In genomic region chr1:176206006-176206960, GRCh38 we compare ENCODE assay signal across 8 cellular contexts. TPM values are rescaled to one million over a fixed set of nuclear protein-coding genes. Genes with fewer than 3 reads are reported as not detected.
DNase-seq lines count a peak whose midpoint lies in the region; ATAC-seq and TF ChIP-seq lines count a peak whose summit lies in the region.

No MANE protein-coding gene starts in this region.

- H3K36me3 Mint-ChIP-seq in H9 (ENCODE audit: insufficient read depth in 1 of 3, low read depth in 3 of 3) (peaks cover 0 to 3% (median 0%) of the 10 kb centered on the region in 3 experiments; a peak in 1 of 7 replicates), endothelial cell (ENCODE audit: low read depth, unreplicated experiment) (peaks cover 4% of the 10 kb centered on the region), mesothelial cell of epicardium (no peaks in the 10 kb centered on the region)
- peaks cover 9% of the 10 kb centered on the region for H3K36me3 Mint-ChIP-seq in activated CD4-positive, alpha-beta T cell treated with anti-CD3 and anti-CD28 coated beads, Interleukin-2, amount 10 ng/mL, durations not matched to agents 7 days and 5 days (ENCODE audit: low read depth)

- peak overlapping the region; percentile 81 for H3K9ac ChIP-seq in H9 (ENCODE audit: extremely low read depth, insufficient read length, low read length)

- H3K9me3 Mint-ChIP-seq in H9 = no peaks in the 10 kb centered on the region; a peak in 1 of 5 replicates
- no peaks in the 10 kb centered on the region for H3K9me3 Mint-ChIP-seq in activated CD4-positive, alpha-beta T cell treated with anti-CD3 and anti-CD28 coated beads, Interleukin-2, amount 10 ng/mL, durations not matched to agents 7 days and 5 days
- no peaks in the 10 kb centered on the region for H3K9me3 Mint-ChIP-seq in endothelial cell (ENCODE audit: unreplicated experiment)
- no peaks in the 10 kb centered on the region for H3K9me3 Mint-ChIP-seq in mesothelial cell of epicardium

- DNase-seq in SKM-1 treated with dmso at 0.1 percent for 144 hours (lab: John Stamatoyannopoulos, UW; ENCODE audit: unreplicated experiment) = peak; percentile 47
- DNase-seq in SKM-1 (lab: John Stamatoyannopoulos, UW; ENCODE audit: unreplicated experiment) = no peak
- DNase-seq in H9 = peak; percentile 70
- DNase-seq in LNCaP clone FGC (ENCODE audit: low read depth) = no peak
- DNase-seq in activated CD4-positive, alpha-beta T cell treated with anti-CD3 and anti-CD28 coated beads, Interleukin-2, amount 10 ng/mL, durations not matched to agents 7 days and 5 days = peak; percentile 27
- DNase-seq in endothelial cell (ENCODE audit: low spot score) = peak; percentile 51
- DNase-seq in mesothelial cell of epicardium (ENCODE audit: low spot score in 2 of 2, unreplicated experiment in 2 of 2) = peak in 1 of 2 experiments; percentile 66
- DNase-seq in stimulated activated naive CD8-positive, alpha-beta T cell treated with anti-CD3 and anti-CD28 coated beads, Interleukin-15, Interleukin-2, amounts not matched to agents 100 U/mL and 50 U/mL, for 24 hours = peak; percentile 57

- no peak overlapping the region for H2BK120ac ChIP-seq in H9 (ENCODE audit: low read depth, low read length, poor library complexity, severe bottlenecking)

- H4K91ac ChIP-seq in H9 (ENCODE audit: insufficient read length, low read depth, low read length) = no peak overlapping the region

- no peak overlapping the region for H2BK20ac ChIP-seq in H9 (ENCODE audit: low read depth, low read length, poor library complexity, severe bottlenecking)

- no peak overlapping the region for H3K56ac ChIP-seq in H9 (ENCODE audit: insufficient read length, low read depth, low read length)

- peak overlapping the region; percentile 32 for H2BK5ac ChIP-seq in H9 (ENCODE audit: insufficient read length, low read length)

- WGBS in H9 (ENCODE audit: extremely low coverage, insufficient read length, low lambda C conversion rate) = no CpG with 5 or more reads among the region's 58 CpGs

- no peaks in the 10 kb centered on the region for H4K20me1 ChIP-seq in H9 (ENCODE audit: control insufficient read depth, insufficient read depth, insufficient read length)

- H3K18ac ChIP-seq in H9 (ENCODE audit: insufficient read length, low read depth, low read length) = peak overlapping the region; percentile 63

- H2BK12ac ChIP-seq in H9 (ENCODE audit: insufficient read length, low read depth, low read length) = no peak overlapping the region

- no peaks in the 10 kb centered on the region for H3K9me3 ChIP-seq in H9 (ENCODE audit: control insufficient read depth, low read depth, low read length)

- H3T11ph ChIP-seq in H9 (ENCODE audit: low read length) = no peak overlapping the region

- peak overlapping the region; percentile 79 for H3K4me3 ChIP-seq in LNCaP clone FGC (ENCODE audit: low read depth, low read length)

- H3K23me2 ChIP-seq in H9 (ENCODE audit: insufficient read length, low read depth, low read length, poor library complexity, severe bottlenecking) = no peaks in the 10 kb centered on the region

- peaks cover 31% of the 10 kb centered on the region; the same call in 1 of the 2 replicates for H3K79me2 ChIP-seq in H9 (ENCODE audit: insufficient read depth, low read length)

- CTCF ChIA-PET in activated CD4-positive, alpha-beta T cell treated with anti-CD3 and anti-CD28 coated beads, Interleukin-2, amount 10 ng/mL, durations not matched to agents 7 days and 5 days (lab: Charles Lee) = interaction anchor here (0.5 kb wide), 2 partner anchors 25 to 1061 kb away, joined by 3 read pairs; no protein-coding TSS in a partner anchor

- no peak overlapping the region for H2AK5ac ChIP-seq in H9 (ENCODE audit: insufficient read length, low read length)

- H2BK15ac ChIP-seq in H9 (ENCODE audit: low read depth, low read length) = no peak overlapping the region

- no peak overlapping the region for H3K23ac ChIP-seq in H9 (ENCODE audit: insufficient read length, low read depth, low read length)

- H3K27me3 Mint-ChIP-seq in H9 (ENCODE audit: low read depth) (no peaks in the 10 kb centered on the region; the same call in 1 of the 2 replicates), endothelial cell (ENCODE audit: unreplicated experiment) (peaks cover 14% of the 10 kb centered on the region), mesothelial cell of epicardium (ENCODE audit: low read depth) (no peaks in the 10 kb centered on the region)
- H3K27me3 Mint-ChIP-seq in activated CD4-positive, alpha-beta T cell treated with anti-CD3 and anti-CD28 coated beads, Interleukin-2, amount 10 ng/mL, durations not matched to agents 7 days and 5 days = no peaks in the 10 kb centered on the region

- peak overlapping the region; percentile 48 for H3K4me2 ChIP-seq in H9 (ENCODE audit: insufficient read depth, insufficient read length, low read length)

- H3K4me1 ChIP-seq in H9 (ENCODE audit: insufficient read depth, low read length) = no peaks in the 10 kb centered on the region

- peak overlapping the region; percentile 89 for H3K14ac ChIP-seq in H9 (ENCODE audit: insufficient read depth, low read length)

- H3K4ac ChIP-seq in H9 (ENCODE audit: low read depth, low read length) = no peak overlapping the region

- H3K79me1 ChIP-seq in H9 (ENCODE audit: insufficient read depth, low read depth, low read length, poor library complexity, severe bottlenecking) = no peaks in the 10 kb centered on the region

- H3K27me3 ChIP-seq in H9 (ENCODE audit: insufficient read depth, low read length) = no peaks in the 10 kb centered on the region

- POLR2A ChIA-PET in activated CD4-positive, alpha-beta T cell treated with anti-CD3 and anti-CD28 coated beads, Interleukin-2, amount 10 ng/mL, durations not matched to agents 7 days and 5 days (lab: Charles Lee) = no interaction called here

- no peak overlapping the region for H4K8ac ChIP-seq in H9 (replicated peaks; ENCODE audit: insufficient read length, low read depth, low read length)

- no peak overlapping the region for H3K27ac ChIP-seq in H9 (ENCODE audit: insufficient read length, low read depth, low read length)

- ATAC-seq in stimulated activated naive CD8-positive, alpha-beta T cell treated with anti-CD3 and anti-CD28 coated beads, Interleukin-15, Interleukin-2, amounts not matched to agents 100 U/mL and 50 U/mL, for 24 hours = peak; percentile 20

- H3K4me1 Mint-ChIP-seq in H9 (peaks cover 19 to 28% of the 10 kb centered on the region in 2 experiments), endothelial cell (ENCODE audit: unreplicated experiment) (peaks cover 24% of the 10 kb centered on the region), mesothelial cell of epicardium (peaks cover 28% of the 10 kb centered on the region)
- H3K4me1 Mint-ChIP-seq in activated CD4-positive, alpha-beta T cell treated with anti-CD3 and anti-CD28 coated beads, Interleukin-2, amount 10 ng/mL, durations not matched to agents 7 days and 5 days = peaks cover 27% of the 10 kb centered on the region

- no peak overlapping the region for H4K5ac ChIP-seq in H9 (ENCODE audit: insufficient read length, low read depth, low read length)

- no peak overlapping the region for H2AFZ ChIP-seq in H9 (ENCODE audit: low read length)

- H3K27ac Mint-ChIP-seq in H9 = peak overlapping the region; percentile 68 to 93 (median 87)
- H3K27ac Mint-ChIP-seq in activated CD4-positive, alpha-beta T cell treated with anti-CD3 and anti-CD28 coated beads, Interleukin-2, amount 10 ng/mL, durations not matched to agents 7 days and 5 days = peak overlapping the region; percentile 95
- peak overlapping the region; percentile 93 for H3K27ac Mint-ChIP-seq in endothelial cell (ENCODE audit: unreplicated experiment)
- H3K27ac Mint-ChIP-seq in mesothelial cell of epicardium = peak overlapping the region; percentile 87

- TF ChIP-seq CTCF in H9 (conservative IDR thresholded peaks at IDR 0.05) (no peak), LNCaP clone FGC (IDR thresholded peaks at IDR 0.05; ENCODE audit: control insufficient read depth, extremely low read depth, insufficient read depth) (no peak), endothelial cell (IDR thresholded peaks at IDR 0.05; ENCODE audit: unreplicated experiment) (no peak), mesothelial cell of epicardium (IDR thresholded peaks at IDR 0.05; ENCODE audit: unreplicated experiment) (no peak)

- H3K4me3 Mint-ChIP-seq in H9 (peak overlapping the region; percentile 95 to 99), endothelial cell (ENCODE audit: unreplicated experiment) (peak overlapping the region; percentile 99), mesothelial cell of epicardium (peak overlapping the region; percentile 97)
- H3K4me3 Mint-ChIP-seq in activated CD4-positive, alpha-beta T cell treated with anti-CD3 and anti-CD28 coated beads, Interleukin-2, amount 10 ng/mL, durations not matched to agents 7 days and 5 days = peak overlapping the region; percentile 99

RNA-seq across cellular contexts. Expression of gene COP1, which starts 0.8 kb away (rescaled TPM):
- total RNA-seq in H9 (2021) (41.3 and 44.6 TPM in 2 replicates), endothelial cell (ENCODE audit: unreplicated experiment) (64.9 TPM), mesothelial cell of epicardium (45.0 to 47.9 TPM (median 45.5 TPM) in 3 replicates)
- 10 to 100 TPM; 41.9 to 47.2 TPM for total RNA-seq in activated CD4-positive, alpha-beta T cell treated with anti-CD3 and anti-CD28 coated beads, Interleukin-2, amount 10 ng/mL, durations not matched to agents 7 days and 5 days

Comparison
In these comparisons a context has a peak if more than half of its experiments do, and no peak if none do; other contexts are left out.
1. DNase-seq: peak in SKM-1 treated with dmso at 0.1 percent for 144 hours (single experiment), H9 (single experiment), activated CD4-positive, alpha-beta T cell treated with anti-CD3 and anti-CD28 coated beads, Interleukin-2, amount 10 ng/mL, durations not matched to agents 7 days and 5 days (single experiment), endothelial cell (single experiment) and stimulated activated naive CD8-positive, alpha-beta T cell treated with anti-CD3 and anti-CD28 coated beads, Interleukin-15, Interleukin-2, amounts not matched to agents 100 U/mL and 50 U/mL, for 24 hours (single experiment); none in SKM-1 (single experiment) and LNCaP clone FGC (single experiment).
2. Peak in every context shown above with its lines, with median percentiles within 50 percentile points of each other: H3K27ac Mint-ChIP-seq and H3K4me3 Mint-ChIP-seq.